ENCODE assay signal across 17 cellular contexts in the genomic region with DNA sequence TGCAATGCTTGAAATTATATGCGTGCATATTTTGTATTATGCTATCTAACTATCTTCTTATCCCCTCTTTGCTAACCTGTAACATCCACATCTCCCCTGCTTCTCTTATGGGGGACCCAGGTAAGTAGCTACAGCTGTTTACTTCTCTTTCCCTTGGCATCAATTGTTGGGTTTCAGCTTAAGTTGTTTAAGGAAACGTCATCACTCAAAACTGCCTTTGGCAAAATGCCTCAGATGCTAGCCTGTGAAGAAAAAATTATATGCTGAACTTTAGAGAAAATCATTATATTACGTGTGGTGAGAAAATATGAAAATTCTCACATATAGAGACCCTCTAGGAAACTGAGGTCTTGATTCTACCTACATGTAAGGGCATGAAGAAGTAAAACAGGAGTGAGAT.
"Had no signal": no experiment of that assay in that cellular context is flagged by ENCODE, and none has a peak within 500 bp of the region (broad histone marks: within the 10 kb centered on the region; RNA-seq: fewer than 3 reads in every experiment).

No MANE protein-coding gene starts in this region.

- H3K4me3 Mint-ChIP-seq: activated naive CD4-positive, alpha-beta T cell treated with anti-CD3 and anti-CD28 coated beads, Interleukin-2, amount 50 U/mL, for 24 hours; T-helper 1 cell treated with Interleukin-12 subunit alpha and Interleukin-12 subunit beta and Interleukin-4 antibody, amounts not matched to agents 30 μg/mL and 1 μg/mL, for 36 hours; WTC11 had no signal

- H3K27me3 ChIP-seq: brain microvascular endothelial cell, dorsolateral prefrontal cortex, esophagus squamous epithelium, right lobe of liver, upper lobe of right lung had no signal

- H3K9me3 Mint-ChIP-seq: activated naive CD4-positive, alpha-beta T cell treated with anti-CD3 and anti-CD28 coated beads, Interleukin-2, amount 50 U/mL, for 24 hours; activated T-helper 2 cell treated with anti-CD3 and anti-CD28 coated beads, Interferon-gamma antibody, Interleukin-2, Interleukin-4, amounts not matched to agents 10 μg/mL and 5 μg/mL and 100 μg/mL, durations not matched to agents 14 hours and 24 hours and 36 hours; T-helper 1 cell treated with Interleukin-12 subunit alpha and Interleukin-12 subunit beta and Interleukin-4 antibody, amounts not matched to agents 30 μg/mL and 1 μg/mL, for 36 hours had no signal

- DNase-seq: activated CD4-positive, alpha-beta T cell treated with anti-CD3 and anti-CD28 coated beads, Interleukin-2, amount 50 U/mL, for 1 hour; activated T-cell treated with anti-CD3 and anti-CD28 coated beads for 4 hours; amygdala; brain microvascular endothelial cell; dorsolateral prefrontal cortex; esophagus squamous epithelium; hypothalamus; lower lobe of right lung; naive thymus-derived CD4-positive, alpha-beta T cell; right lobe of liver; stimulated activated CD4-positive, alpha-beta T cell treated with anti-CD3 and anti-CD28 coated beads, Interleukin-2, amount 100 ng/mL, for 24 hours; stimulated activated naive CD4-positive, alpha-beta T cell; upper lobe of right lung had no signal

- H3K4me3 ChIP-seq: dorsolateral prefrontal cortex, esophagus squamous epithelium, lower lobe of right lung, right lobe of liver, upper lobe of right lung had no signal

- ATAC-seq: lower lobe of right lung; naive thymus-derived CD4-positive, alpha-beta T cell; right lobe of liver had no signal

- H3K4me1 ChIP-seq: esophagus squamous epithelium, lower lobe of right lung, upper lobe of right lung had no signal

- H3K27me3 Mint-ChIP-seq: naive thymus-derived CD4-positive, alpha-beta T cell had no signal

- H3K9me3 ChIP-seq: esophagus squamous epithelium, lower lobe of right lung, right lobe of liver, upper lobe of right lung had no signal

- H3K36me3 ChIP-seq: brain microvascular endothelial cell, esophagus squamous epithelium, lower lobe of right lung, right lobe of liver, upper lobe of right lung had no signal

- H3K27ac Mint-ChIP-seq: activated naive CD4-positive, alpha-beta T cell treated with anti-CD3 and anti-CD28 coated beads, Interleukin-2, amount 50 U/mL, for 24 hours; activated T-helper 2 cell treated with anti-CD3 and anti-CD28 coated beads, Interferon-gamma antibody, Interleukin-2, Interleukin-4, amounts not matched to agents 10 μg/mL and 5 μg/mL and 100 μg/mL, durations not matched to agents 14 hours and 24 hours and 36 hours; T-helper 1 cell treated with Interleukin-12 subunit alpha and Interleukin-12 subunit beta and Interleukin-4 antibody, amounts not matched to agents 30 μg/mL and 1 μg/mL, for 36 hours; WTC11 had no signal

- H3K36me3 Mint-ChIP-seq: activated naive CD4-positive, alpha-beta T cell treated with anti-CD3 and anti-CD28 coated beads, Interleukin-2, amount 50 U/mL, for 24 hours; naive thymus-derived CD4-positive, alpha-beta T cell; WTC11 had no signal

- H3K27ac ChIP-seq: brain microvascular endothelial cell, dorsolateral prefrontal cortex, esophagus squamous epithelium, lower lobe of right lung, right lobe of liver, upper lobe of right lung had no signal
